16 cellular contexts compared by ENCODE assay signal in genomic region chr10:116910924-116911323, GRCh38.
DNase-seq lines count a peak whose midpoint lies in the region; ATAC-seq and TF ChIP-seq lines count a peak whose summit lies in the region.
"Had no signal": no experiment of that assay in that cellular context is flagged by ENCODE, and none has a peak within 500 bp of the region (broad histone marks: within the 10 kb centered on the region; RNA-seq: fewer than 3 reads in every experiment).

No MANE protein-coding gene starts in this region.

- H3K9me3 Mint-ChIP-seq in nephron = no peaks in the 10 kb centered on the region

- peaks cover 64% of the 10 kb centered on the region for H3K4me1 Mint-ChIP-seq in nephron
- H3K4me1 Mint-ChIP-seq: IgD-negative memory B cell had no signal

- no peaks in the 10 kb centered on the region for H3K27me3 Mint-ChIP-seq in nephron (ENCODE audit: low read depth)
- H3K27me3 Mint-ChIP-seq: IgD-negative memory B cell had no signal

- no peak for DNase-seq in Right ventricle myocardium superior
- DNase-seq in Right ventricle myocardium inferior (ENCODE audit: missing footprints) = no peak
- DNase-seq in caudate nucleus (lab: John Stamatoyannopoulos, UW) = no peak
- DNase-seq in DMS53 treated with DMSO at 0.1 percent for 48 hours (lab: John Stamatoyannopoulos, UW; ENCODE audit: unreplicated experiment) = no peak
- DNase-seq: C1 segment of cervical spinal cord, DMS79 treated with DMSO at 0.1 percent for 48 hours, GOT3, Karpas-422, NCI-H1694, SW 1271 had no signal

- intact Hi-C loops in Right ventricle myocardium superior (cut with DNase I) = loop anchor here (10.0 kb wide), 1 partner anchor 54 kb away; no protein-coding TSS in a partner anchor
- intact Hi-C loops in Right ventricle myocardium inferior (cut with DNase I) = no loop called here

- ATAC-seq in Right ventricle myocardium superior (ENCODE audit: poor library complexity) (peak; percentile 52), Right ventricle myocardium inferior (no peak), GM18519 (IDR thresholded peaks at IDR 0.05; ENCODE audit: low FRiP score, unreplicated experiment) (no peak), esophagus mucosa (no peak)
- ATAC-seq: HCT116, Panc1 had no signal

- H3K4me3 Mint-ChIP-seq in nephron = peak overlapping the region in 1 of 3 experiments; percentile 64
- H3K4me3 Mint-ChIP-seq: IgD-negative memory B cell had no signal

- no peak for TF ChIP-seq CTCF in nephron (IDR thresholded peaks at IDR 0.05; ENCODE audit: unreplicated experiment in 3 of 3)

- peaks cover 4% of the 10 kb centered on the region for H3K36me3 Mint-ChIP-seq in nephron (ENCODE audit: low read depth)
- H3K36me3 Mint-ChIP-seq: IgD-negative memory B cell had no signal

- H3K27ac Mint-ChIP-seq in nephron = peak overlapping the region in 2 of 3 experiments; percentile 73 to 79
- H3K27ac Mint-ChIP-seq: IgD-negative memory B cell had no signal

- H3K27ac ChIP-seq in caudate nucleus (ENCODE audit: low read depth, low read length) = peak overlapping the region; percentile 72
